ENCODE assay signal across 8 cellular contexts in the genomic region with DNA sequence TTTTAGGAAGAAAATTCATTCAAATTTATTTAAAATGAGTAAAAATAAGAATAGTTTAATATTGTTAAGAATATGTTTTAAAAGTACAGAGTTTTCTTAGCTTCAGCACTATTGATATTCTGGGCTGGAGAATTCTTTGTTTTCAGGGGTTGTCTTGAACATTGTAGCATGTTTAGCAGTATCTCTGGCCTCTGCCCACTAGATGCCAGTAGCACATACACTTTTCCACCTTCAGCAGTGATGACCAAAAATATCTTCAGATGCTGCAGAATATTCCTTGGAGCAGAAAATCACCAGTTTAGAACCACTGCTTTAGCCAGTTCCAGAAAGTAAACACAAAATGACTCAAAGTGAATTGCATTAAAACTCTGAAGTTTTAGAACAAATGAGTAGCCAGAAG. TPM values are rescaled to one million over a fixed set of nuclear protein-coding genes. Genes with fewer than 3 reads are reported as not detected.
DNase-seq lines count a peak whose midpoint lies in the region; ATAC-seq, FAIRE-seq and TF ChIP-seq lines count a peak whose summit lies in the region.

No MANE protein-coding gene starts in this region.

- no peak overlapping the region for H3K4me3 Mint-ChIP-seq in T-helper 17 cell
- H3K4me3 Mint-ChIP-seq in stimulated activated naive CD8-positive, alpha-beta T cell treated with anti-CD3 and anti-CD28 coated beads, Interleukin-15, amount 100 ng/mL, for 72 hours = no peak overlapping the region

- intact Hi-C loops in left ventricle myocardium inferior (cut with micrococcal nuclease) = loop anchor here (10.0 kb wide), 1 partner anchor 137 kb away; no protein-coding TSS in a partner anchor

- no peaks in the 10 kb centered on the region for H3K36me3 Mint-ChIP-seq in T-helper 17 cell (ENCODE audit: low read depth)

- CTCF ChIA-PET in AG04449 (lab: Yijun Ruan, JAX) = interaction anchor here (0.7 to 3.2 kb wide), 15 partner anchors 9 to 337 kb away, joined by 3 to 21 read pairs (median 4); a partner anchor contains a TSS

- H3K27me3 Mint-ChIP-seq in T-helper 17 cell = no peaks in the 10 kb centered on the region
- H3K27me3 Mint-ChIP-seq in stimulated activated naive CD8-positive, alpha-beta T cell treated with anti-CD3 and anti-CD28 coated beads, Interleukin-15, amount 100 ng/mL, for 72 hours = no peaks in the 10 kb centered on the region

- no peaks in the 10 kb centered on the region for H3K27me3 ChIP-seq in left ventricle myocardium inferior (ENCODE audit: low read depth)

- no peak overlapping the region for H3K4me3 ChIP-seq in AG04449 (ENCODE audit: low read depth, low read length)
- H3K4me3 ChIP-seq in left ventricle myocardium inferior = no peak overlapping the region

- FAIRE-seq in H54 (lab: Jason Lieb, UNC) = peak; percentile 84

- DNase-seq in AG04449 (ENCODE audit: low read depth, low spot score) = no peak
- DNase-seq in H54 (ENCODE audit: insufficient read length, low spot score) = no peak
- DNase-seq in T-helper 17 cell = no peak
- DNase-seq in left ventricle myocardium inferior = no peak
- DNase-seq in stimulated activated CD4-positive, alpha-beta T cell treated with anti-CD3 and anti-CD28 coated beads, Interleukin-15, amount 100 ng/mL, for 24 hours = no peak
- DNase-seq in stimulated activated naive CD8-positive, alpha-beta T cell treated with anti-CD3 and anti-CD28 coated beads, Interleukin-15, amount 100 ng/mL, for 72 hours = no peak
- DNase-seq in mesenteric fat pad (ENCODE audit: low spot score) = no peak

- H3K4me1 Mint-ChIP-seq in T-helper 17 cell = peaks cover 2% of the 10 kb centered on the region
- H3K4me1 Mint-ChIP-seq in stimulated activated naive CD8-positive, alpha-beta T cell treated with anti-CD3 and anti-CD28 coated beads, Interleukin-15, amount 100 ng/mL, for 72 hours = no peaks in the 10 kb centered on the region

- TF ChIP-seq CTCF in AG04449 (IDR thresholded peaks at IDR 0.05; ENCODE audit: insufficient read depth, low read length, missing control alignments) (peak; percentile 38), left ventricle myocardium inferior (IDR thresholded peaks at IDR 0.05; ENCODE audit: borderline replicate concordance) (peak; percentile 61)

- H3K27ac ChIP-seq in left ventricle myocardium inferior (replicated peaks) = peak overlapping the region; percentile 4

- H3K27ac Mint-ChIP-seq in T-helper 17 cell = no peak overlapping the region
- H3K27ac Mint-ChIP-seq in stimulated activated naive CD8-positive, alpha-beta T cell treated with anti-CD3 and anti-CD28 coated beads, Interleukin-15, amount 100 ng/mL, for 72 hours = no peak overlapping the region

- peak; percentile 41 for ATAC-seq in T-helper 17 cell
- ATAC-seq in GM21737 (IDR thresholded peaks at IDR 0.05; ENCODE audit: unreplicated experiment) = no peak
- ATAC-seq in stimulated activated naive CD8-positive, alpha-beta T cell treated with anti-CD3 and anti-CD28 coated beads, Interleukin-15, amount 100 ng/mL, for 72 hours = no peak

- peaks cover 18% of the 10 kb centered on the region for H3K36me3 ChIP-seq in left ventricle myocardium inferior

- H3K9me3 Mint-ChIP-seq in stimulated activated naive CD8-positive, alpha-beta T cell treated with anti-CD3 and anti-CD28 coated beads, Interleukin-15, amount 100 ng/mL, for 72 hours = no peaks in the 10 kb centered on the region

- H3K9me3 ChIP-seq in T-helper 17 cell (ENCODE audit: control insufficient read depth, low read length, poor library complexity, severe bottlenecking) = no peaks in the 10 kb centered on the region
- H3K9me3 ChIP-seq in left ventricle myocardium inferior (replicated peaks) = no peaks in the 10 kb centered on the region

- peaks cover 8% of the 10 kb centered on the region for H3K4me1 ChIP-seq in left ventricle myocardium inferior

- POLR2A ChIA-PET in AG04449 (lab: Yijun Ruan, JAX) = no interaction called here

- TF ChIP-seq POLR2A in H54 (IDR thresholded peaks at IDR 0.05; ENCODE audit: low read depth, low read length) = no peak

RNA-seq across cellular contexts. Expression of a gene that starts 19.4 kb away (rescaled TPM):
- total RNA-seq in T-helper 17 cell = 1 to 10 TPM; 3.9 to 4.7 TPM
- total RNA-seq in left ventricle myocardium inferior = 17.7 TPM
- total RNA-seq in mesenteric fat pad = 10.5 TPM
